21 cellular contexts compared by ENCODE assay signal in genomic region chr10:52540479-52540984, GRCh38.
DNase-seq lines count a peak whose midpoint lies in the region; TF ChIP-seq lines count a peak whose summit lies in the region.
"Had no signal": no experiment of that assay in that cellular context is flagged by ENCODE, and none has a peak within 500 bp of the region (broad histone marks: within the 10 kb centered on the region; RNA-seq: fewer than 3 reads in every experiment).

No MANE protein-coding gene starts in this region.

- intact Hi-C loops in testis (cut with DNase I; ENCODE audit: low total_unique reads) = no loop called here
- intact Hi-C loops in transverse colon (cut with DNase I; ENCODE audit: low total_unique reads) = no loop called here

- H3K9me3 ChIP-seq in skeletal muscle satellite cell (replicated peaks; ENCODE audit: low read length) (no peaks in the 10 kb centered on the region), testis (no peaks in the 10 kb centered on the region), transverse colon (no peaks in the 10 kb centered on the region)
- H3K9me3 ChIP-seq: BLaER1 had no signal

- TF ChIP-seq POLR2A in testis (IDR thresholded peaks at IDR 0.05) (no peak), transverse colon (IDR thresholded peaks at IDR 0.05) (no peak)

- H3K4me1 ChIP-seq in skeletal muscle satellite cell (ENCODE audit: control insufficient read depth, insufficient read depth, low read length) = peaks cover 47% of the 10 kb centered on the region
- no peaks in the 10 kb centered on the region for H3K4me1 ChIP-seq in testis
- no peaks in the 10 kb centered on the region for H3K4me1 ChIP-seq in transverse colon
- H3K4me1 ChIP-seq: BLaER1 had no signal

- peak overlapping the region; percentile 9 for H3K9ac ChIP-seq in skeletal muscle satellite cell (ENCODE audit: low read depth, low read length)
- H3K9ac ChIP-seq: BLaER1 had no signal

- DNase-seq in HFFc6 (no peak), amniotic epithelial cell (ENCODE audit: low read depth) (peak; percentile 24), left kidney (ENCODE audit: low read depth, low spot score) (peak; percentile 2), testis (no peak), ACHN (no peak), cortex of kidney (lab: John Stamatoyannopoulos, UW) (no peak), transverse colon (no peak)
- DNase-seq: GDM1, MV-4-11, NCI-H1417, NCI-H2029, NCI-H2171, NCI-H510A, NCI-H774 had no signal

- H3K4me2 ChIP-seq in skeletal muscle satellite cell (ENCODE audit: low read length) = no peak overlapping the region
- H3K4me2 ChIP-seq: BLaER1, GM23338, PC-9 had no signal

- peaks cover 17% of the 10 kb centered on the region for H3K36me3 Mint-ChIP-seq in HFFc6 (ENCODE audit: low read depth)

- peak overlapping the region; percentile 74 for H3K27ac Mint-ChIP-seq in HFFc6

- no peaks in the 10 kb centered on the region for H3K36me3 ChIP-seq in skeletal muscle satellite cell (ENCODE audit: insufficient read depth, low read length)
- no peaks in the 10 kb centered on the region for H3K36me3 ChIP-seq in testis (ENCODE audit: low read depth, missing control alignments)
- H3K36me3 ChIP-seq in transverse colon = no peaks in the 10 kb centered on the region
- H3K36me3 ChIP-seq: BLaER1 had no signal

- H3K27me3 Mint-ChIP-seq in HFFc6 (ENCODE audit: insufficient read depth) = peaks cover 2% of the 10 kb centered on the region; the same call in 1 of the 2 replicates

- H3K9me3 Mint-ChIP-seq in HFFc6 = peaks cover 13% of the 10 kb centered on the region
- H3K9me3 Mint-ChIP-seq: GM23338 had no signal

- no peaks in the 10 kb centered on the region for H3K27me3 ChIP-seq in skeletal muscle satellite cell (ENCODE audit: control insufficient read depth, insufficient read depth, low read length)
- H3K27me3 ChIP-seq in testis = no peaks in the 10 kb centered on the region
- H3K27me3 ChIP-seq in transverse colon = no peaks in the 10 kb centered on the region
- H3K27me3 ChIP-seq: BLaER1 had no signal

- H3K4me1 Mint-ChIP-seq in HFFc6 (ENCODE audit: low read depth) = peaks cover 54% of the 10 kb centered on the region
- H3K4me1 Mint-ChIP-seq: GM23338 had no signal

- no peak for TF ChIP-seq EP300 in transverse colon (IDR thresholded peaks at IDR 0.05; ENCODE audit: low read depth)

- 48 to 60% methylated on average over 2 of the region's 2 CpGs for WGBS in testis, 2 donors
- WGBS in transverse colon (ENCODE audit: low coverage in 1 of 2), 2 donors = 50 to 67% methylated on average over 2 of the region's 2 CpGs

- in situ Hi-C loops in ACHN (cut with HindIII; ENCODE audit: low pct_ligation_motif_present, low pct_unique_long_range_greater_than_20kb, low sequenced_read_pairs) = no loop called here
- in situ Hi-C loops in transverse colon (cut with MboI; ENCODE audit: low pct_ligation_motif_present in 1 of 4, low pct_unique_long_range_greater_than_20kb in 1 of 4, low sequenced_read_pairs in 3 of 4) = no loop called here

- TF ChIP-seq CTCF in HFFc6 (IDR thresholded peaks at IDR 0.05) (no peak), testis (IDR thresholded peaks at IDR 0.05) (no peak), transverse colon (IDR thresholded peaks at IDR 0.05) (no peak)

- H3K4me3 ChIP-seq in skeletal muscle satellite cell (ENCODE audit: low read length) (no peak overlapping the region), testis (no peak overlapping the region), transverse colon (no peak overlapping the region)
- H3K4me3 ChIP-seq: BLaER1, GM12878, GM23338, K562, PC-9, SK-N-MC had no signal

- H3K4me3 Mint-ChIP-seq in HFFc6 = peak overlapping the region; percentile 61
- H3K4me3 Mint-ChIP-seq: GM23338 had no signal

- H3K27ac ChIP-seq in testis (no peak overlapping the region), transverse colon (no peak overlapping the region)
- H3K27ac ChIP-seq: BLaER1, PC-9, SK-N-MC had no signal

Comparison
In these comparisons a context has a peak if more than half of its experiments do, and no peak if none do; other contexts are left out.
1. DNase-seq: peak in amniotic epithelial cell (single experiment) and left kidney (single experiment); none in HFFc6 (single experiment), testis (single experiment), ACHN (single experiment), cortex of kidney (single experiment) and transverse colon (single experiment).